ENCODE assay signal across 8 cellular contexts in genomic region chr19:39038098-39038497, GRCh38. TPM values are rescaled to one million over a fixed set of nuclear protein-coding genes. Genes with fewer than 3 reads are reported as not detected.
A peak's percentile ranks its signal among the peaks of the same experiment; 100 is the strongest.
DNase-seq lines count a peak whose midpoint lies in the region; ATAC-seq and TF ChIP-seq lines count a peak whose summit lies in the region.

No MANE protein-coding gene starts in this region.

- DNase-seq in right cardiac atrium = peak; percentile 20 to 57 (median 54)
- no peak for DNase-seq in right atrium auricular region (ENCODE audit: low spot score)
- peak; percentile 60 for DNase-seq in RWPE1 (ENCODE audit: low spot score)
- peak in 29 of 42 donors; percentile 8 to 66 (median 31) for DNase-seq in head of caudate nucleus
- DNase-seq in superior temporal gyrus (ENCODE audit: extremely low spot score) = peak; percentile 58
- DNase-seq in GDM1 (lab: John Stamatoyannopoulos, UW) = no peak

- no peaks in the 10 kb centered on the region for H3K27me3 ChIP-seq in right cardiac atrium (ENCODE audit: control insufficient read depth, insufficient read depth)
- no peaks in the 10 kb centered on the region for H3K27me3 ChIP-seq in right atrium auricular region

- H3K27ac ChIP-seq in right cardiac atrium (ENCODE audit: low read length) (no peak overlapping the region), right atrium auricular region (no peak overlapping the region), RWPE1 (no peak overlapping the region)

- H3K36me3 ChIP-seq in right atrium auricular region = no peaks in the 10 kb centered on the region

- WGBS in right cardiac atrium = 21% methylated on average over 9 of the region's 9 CpGs

- ATAC-seq in right cardiac atrium = peak; percentile 71 to 77
- no peak for ATAC-seq in HG03108 (IDR thresholded peaks at IDR 0.05; ENCODE audit: unreplicated experiment)
- ATAC-seq in GM19463 (IDR thresholded peaks at IDR 0.05; ENCODE audit: unreplicated experiment) = no peak

- intact Hi-C loops in right cardiac atrium (cut with DNase I) (no loop called here), head of caudate nucleus (cut with DNase I) (no loop called here)

- H3K9me3 ChIP-seq in right cardiac atrium (ENCODE audit: control insufficient read depth, low read length) (no peaks in the 10 kb centered on the region), right atrium auricular region (no peaks in the 10 kb centered on the region)

- H3K4me1 ChIP-seq in right cardiac atrium (ENCODE audit: control insufficient read depth, insufficient read depth, low read length) = no peaks in the 10 kb centered on the region
- H3K4me1 ChIP-seq in right atrium auricular region = no peaks in the 10 kb centered on the region

- no peak overlapping the region for H3K4me3 ChIP-seq in right cardiac atrium (ENCODE audit: low read length)
- H3K4me3 ChIP-seq in right atrium auricular region = no peak overlapping the region

- POLR2A ChIA-PET in RWPE1 (lab: Yijun Ruan, JAX; ENCODE audit: low non-redundant PET) = interaction anchor here (0.5 kb wide), 1 partner anchor 49 kb away, joined by 3 read pairs; no protein-coding TSS in a partner anchor

- TF ChIP-seq CTCF in right atrium auricular region (IDR thresholded peaks at IDR 0.05) (no peak), RWPE1 (conservative IDR thresholded peaks at IDR 0.05; ENCODE audit: low read depth) (peak; percentile 16; the same call in 1 of the 2 replicates)

- CTCF ChIA-PET in RWPE1 (lab: Yijun Ruan, JAX) = interaction anchor here (0.6 to 1.2 kb wide), 4 partner anchors 13 to 76 kb away, joined by 3 to 5 read pairs (median 3); no protein-coding TSS in a partner anchor

RNA-seq across cellular contexts. Expression of gene FBXO27, which starts 5.7 kb away (rescaled TPM):
- total RNA-seq in right cardiac atrium (10 to 100 TPM; 18.4 to 26.4 (median 20.2) TPM), right atrium auricular region (1 to 10 TPM; 5.1 to 7.2 TPM)
- 10.9 TPM for polyA plus RNA-seq in right cardiac atrium

RNA-seq across cellular contexts. Expression of gene ACP7, which starts 46.1 kb away (rescaled TPM):
- not detected for total RNA-seq in right cardiac atrium
- not detected for polyA plus RNA-seq in right cardiac atrium
- total RNA-seq in right atrium auricular region = not detected

Comparison
In these comparisons a context has a peak if more than half of its experiments do, and no peak if none do; other contexts are left out.
1. DNase-seq: peak in right cardiac atrium (3 of 3), RWPE1 (single experiment), head of caudate nucleus (29 of 42) and superior temporal gyrus (single experiment); none in right atrium auricular region (single experiment) and GDM1 (single experiment).
2. ATAC-seq: peak in right cardiac atrium (2 of 2); none in HG03108 (single experiment) and GM19463 (single experiment).